In genomic region chr18:76953186-76953982, GRCh38 we compare ENCODE assay signal across 11 cellular contexts.
DNase-seq lines count a peak whose midpoint lies in the region; ATAC-seq and TF ChIP-seq lines count a peak whose summit lies in the region.
"Had no signal": no experiment of that assay in that cellular context is flagged by ENCODE, and none has a peak within 500 bp of the region (broad histone marks: within the 10 kb centered on the region; RNA-seq: fewer than 3 reads in every experiment).

No MANE protein-coding gene starts in this region.

- H3K56ac ChIP-seq in H9 (ENCODE audit: insufficient read length, low read depth, low read length), result no peak overlapping the region

- H2AFZ ChIP-seq in H9 (ENCODE audit: low read length), result no peak overlapping the region

- no peak overlapping the region for H2AK5ac ChIP-seq in H9 (ENCODE audit: insufficient read length, low read length)

- no peak overlapping the region for H2BK120ac ChIP-seq in H9 (ENCODE audit: low read depth, low read length, poor library complexity, severe bottlenecking)

- no peak overlapping the region for H2BK12ac ChIP-seq in H9 (ENCODE audit: insufficient read length, low read depth, low read length)

- no peak overlapping the region for H3K4me2 ChIP-seq in H9 (ENCODE audit: insufficient read depth, insufficient read length, low read length)

- no peak overlapping the region for H4K5ac ChIP-seq in H9 (ENCODE audit: insufficient read length, low read depth, low read length)

- H3K27me3 ChIP-seq in H9 (ENCODE audit: insufficient read depth, low read length) (no peaks in the 10 kb centered on the region), right atrium auricular region (no peaks in the 10 kb centered on the region), rectal smooth muscle tissue (ENCODE audit: control insufficient read depth, insufficient read depth, low read length) (no peaks in the 10 kb centered on the region)

- H3K79me1 ChIP-seq in H9 (ENCODE audit: insufficient read depth, low read depth, low read length, poor library complexity, severe bottlenecking), result no peaks in the 10 kb centered on the region

- no peaks in the 10 kb centered on the region for H3K27me3 Mint-ChIP-seq in H9 (ENCODE audit: low read depth)
- no peaks in the 10 kb centered on the region for H3K27me3 Mint-ChIP-seq in activated naive CD8-positive, alpha-beta T cell treated with anti-CD3 and anti-CD28 coated beads for 36 hours

- H3K18ac ChIP-seq in H9 (ENCODE audit: insufficient read length, low read depth, low read length), result no peak overlapping the region

- H3K9ac ChIP-seq in H9 (ENCODE audit: extremely low read depth, insufficient read length, low read length) (no peak overlapping the region), rectal smooth muscle tissue (ENCODE audit: low read length) (no peak overlapping the region)

- H2BK15ac ChIP-seq in H9 (ENCODE audit: low read depth, low read length), result no peak overlapping the region

- H3K9me3 ChIP-seq in H9 (ENCODE audit: control insufficient read depth, low read depth, low read length), result no peaks in the 10 kb centered on the region
- no peaks in the 10 kb centered on the region for H3K9me3 ChIP-seq in right atrium auricular region

- H3K23me2 ChIP-seq in H9 (ENCODE audit: insufficient read length, low read depth, low read length, poor library complexity, severe bottlenecking), result no peaks in the 10 kb centered on the region

- TF ChIP-seq CTCF in H9 (conservative IDR thresholded peaks at IDR 0.05) (no peak), VCaP (conservative IDR thresholded peaks at IDR 0.05) (no peak), right atrium auricular region (IDR thresholded peaks at IDR 0.05) (no peak)

- H3K79me2 ChIP-seq in H9 (ENCODE audit: insufficient read depth, low read length), result no peaks in the 10 kb centered on the region

- peak overlapping the region in 2 of 3 experiments; percentile 55 to 79; a peak in 3 of 7 replicates for H3K27ac Mint-ChIP-seq in H9
- H3K27ac Mint-ChIP-seq in activated naive CD8-positive, alpha-beta T cell treated with anti-CD3 and anti-CD28 coated beads for 36 hours, result no peak overlapping the region

- no peak overlapping the region for H2BK5ac ChIP-seq in H9 (ENCODE audit: insufficient read length, low read length)

- no peak overlapping the region for H3K14ac ChIP-seq in H9 (ENCODE audit: insufficient read depth, low read length)

- peaks cover 0 to 3% of the 10 kb centered on the region in 2 experiments; a peak in 1 of 4 replicates for H3K4me1 Mint-ChIP-seq in H9
- peaks cover 4% of the 10 kb centered on the region for H3K4me1 Mint-ChIP-seq in activated naive CD8-positive, alpha-beta T cell treated with anti-CD3 and anti-CD28 coated beads for 36 hours

- H3K36me3 ChIP-seq in right atrium auricular region, result peaks cover 16% of the 10 kb centered on the region
- peaks cover 10% of the 10 kb centered on the region for H3K36me3 ChIP-seq in rectal smooth muscle tissue (ENCODE audit: control insufficient read depth, insufficient read depth, low read length)

- H3K4me1 ChIP-seq in H9 (ENCODE audit: insufficient read depth, low read length) (no peaks in the 10 kb centered on the region), right atrium auricular region (peaks cover 0 to 6% of the 10 kb centered on the region in 2 donors), rectal smooth muscle tissue (ENCODE audit: control insufficient read depth, insufficient read depth, low read length) (peaks cover 16% of the 10 kb centered on the region)

- H4K20me1 ChIP-seq in H9 (ENCODE audit: control insufficient read depth, insufficient read depth, insufficient read length), result no peaks in the 10 kb centered on the region

- H3K4me3 ChIP-seq in right atrium auricular region, result no peak overlapping the region
- peak overlapping the region; percentile 6 for H3K4me3 ChIP-seq in rectal smooth muscle tissue (ENCODE audit: low read length)

- DNase-seq in H9, result no peak
- DNase-seq in right atrium auricular region (ENCODE audit: low spot score), result peak; percentile 81
- no peak for DNase-seq in KG1 (lab: John Stamatoyannopoulos, UW)
- no peak for DNase-seq in stimulated activated CD4-positive, alpha-beta T cell treated with anti-CD3 and anti-CD28 coated beads, Interleukin-2, amount 100 ng/mL, for 24 hours
- no peak for DNase-seq in activated naive CD8-positive, alpha-beta T cell treated with anti-CD3 and anti-CD28 coated beads for 36 hours
- DNase-seq: activated naive CD4-positive, alpha-beta T cell treated with Interleukin-2 at 50 U/mL for 16 hours; DND-41; stimulated activated CD4-positive, alpha-beta T cell treated with anti-CD3 and anti-CD28 coated beads, Interleukin-1b, Interleukin-23, amount 100 ng/mL, for 48 hours had no signal

- no peak for ATAC-seq in GM18870 (IDR thresholded peaks at IDR 0.05; ENCODE audit: unreplicated experiment)

- no peak overlapping the region for H4K91ac ChIP-seq in H9 (ENCODE audit: insufficient read length, low read depth, low read length)

- no peak overlapping the region for H3K4me3 Mint-ChIP-seq in H9
- no peak overlapping the region for H3K4me3 Mint-ChIP-seq in activated naive CD8-positive, alpha-beta T cell treated with anti-CD3 and anti-CD28 coated beads for 36 hours

- H2BK20ac ChIP-seq in H9 (ENCODE audit: low read depth, low read length, poor library complexity, severe bottlenecking), result no peak overlapping the region

- H3K36me3 Mint-ChIP-seq in H9 (ENCODE audit: insufficient read depth in 1 of 3, low read depth in 3 of 3), result peaks cover 7 to 46% (median 34%) of the 10 kb centered on the region in 3 experiments; a peak in 6 of 7 replicates
- peaks cover 12% of the 10 kb centered on the region for H3K36me3 Mint-ChIP-seq in activated naive CD8-positive, alpha-beta T cell treated with anti-CD3 and anti-CD28 coated beads for 36 hours

- no peak overlapping the region for H3K23ac ChIP-seq in H9 (ENCODE audit: insufficient read length, low read depth, low read length)

- H3K4ac ChIP-seq in H9 (ENCODE audit: low read depth, low read length), result no peak overlapping the region

- H3T11ph ChIP-seq in H9 (ENCODE audit: low read length), result no peak overlapping the region

- no CpG with 5 or more reads among the region's 15 CpGs for WGBS in H9 (ENCODE audit: extremely low coverage, insufficient read length, low lambda C conversion rate)

- H3K27ac ChIP-seq in H9 (ENCODE audit: insufficient read length, low read depth, low read length), result no peak overlapping the region
- H3K27ac ChIP-seq in VCaP, result peak overlapping the region; percentile 98
- H3K27ac ChIP-seq in right atrium auricular region, result no peak overlapping the region
- H3K27ac ChIP-seq in rectal smooth muscle tissue (ENCODE audit: low read depth, low read length), result peak overlapping the region; percentile 50

- H4K8ac ChIP-seq in H9 (replicated peaks; ENCODE audit: insufficient read length, low read depth, low read length), result no peak overlapping the region

- H3K9me3 Mint-ChIP-seq in H9, result no peaks in the 10 kb centered on the region; a peak in 1 of 5 replicates
- H3K9me3 Mint-ChIP-seq in activated naive CD8-positive, alpha-beta T cell treated with anti-CD3 and anti-CD28 coated beads for 36 hours, result no peaks in the 10 kb centered on the region

Comparison
In these comparisons a context has a peak if more than half of its experiments do, and no peak if none do; other contexts are left out.
1. H3K27ac ChIP-seq: peak in VCaP (single experiment) and rectal smooth muscle tissue (single experiment); none in H9 (single experiment) and right atrium auricular region (0 of 2).